In genomic region chr7:30485667-30486066, GRCh38 we compare ENCODE assay signal across 27 cellular contexts.
"Had no signal": no experiment of that assay in that cellular context is flagged by ENCODE, and none has a peak within 500 bp of the region (broad histone marks: within the 10 kb centered on the region; RNA-seq: fewer than 3 reads in every experiment).

No MANE protein-coding gene starts in this region.

- H3K27me3 ChIP-seq: neural progenitor cell, pancreas, stomach, testis, thyroid gland, transverse colon, upper lobe of left lung, vagina had no signal

- H3K9me3 ChIP-seq: left ventricle myocardium inferior, pancreas, prostate gland, stomach, testis, thyroid gland, transverse colon, upper lobe of left lung, vagina had no signal

- H3K4me1 ChIP-seq: neural progenitor cell, pancreas, prostate gland, stomach, testis, thyroid gland, transverse colon, upper lobe of left lung, vagina had no signal

- H3K36me3 ChIP-seq: left ventricle myocardium inferior, neural progenitor cell, pancreas, prostate gland, stomach, thyroid gland, transverse colon, upper lobe of left lung, vagina had no signal

- H3K4me2 ChIP-seq: neural progenitor cell had no signal

- H3K4me3 ChIP-seq: left ventricle myocardium inferior, lung, neural progenitor cell, pancreas, prostate gland, skin epidermis, stomach, testis, thyroid gland, transverse colon, upper lobe of left lung, vagina had no signal

- ATAC-seq: natural killer cell; pancreas; right cardiac atrium; sciatic nerve; stimulated activated naive B cell treated with anti-CD40 and anti-IgM and Interleukin-4, amounts not matched to agents 10 μg/mL and 1 μg/mL and 100 μg/mL, for 72 hours; stimulated activated naive CD8-positive, alpha-beta T cell treated with anti-CD3 and anti-CD28 coated beads, Interleukin-15, Interleukin-2, amounts not matched to agents 100 U/mL and 50 U/mL, for 24 hours had no signal

- H3K27ac ChIP-seq: left ventricle myocardium inferior, neural progenitor cell, pancreas, prostate gland, skin epidermis, stomach, testis, thyroid gland, transverse colon, upper lobe of left lung, vagina had no signal

- H3K9ac ChIP-seq: neural progenitor cell had no signal

- DNase-seq: islet precursor cell; left ventricle myocardium inferior; mesendoderm; naive B cell; natural killer cell; nephron progenitor cell; pancreas; posterior cingulate gyrus; retina; right cardiac atrium; stimulated activated CD4-positive, alpha-beta T cell treated with anti-CD3 and anti-CD28 coated beads, Interleukin-12 subunit alpha, Interleukin-12 subunit beta, amount 100 ng/mL, for 4 hours; stimulated activated CD4-positive, alpha-beta T cell treated with anti-CD3 and anti-CD28 coated beads, Interleukin-15, amount 100 ng/mL, for 24 hours; stimulated activated CD4-positive, alpha-beta T cell treated with anti-CD3 and anti-CD28 coated beads, Interleukin-2, amount 100 ng/mL, for 24 hours; stimulated activated CD4-positive, alpha-beta T cell treated with anti-CD3 and anti-CD28 coated beads, Interleukin-4, amount 100 ng/mL, for 1 hour; stimulated activated naive B cell treated with anti-CD40 and anti-IgM and Interleukin-4, amounts not matched to agents 10 μg/mL and 1 μg/mL and 100 μg/mL, for 72 hours; stimulated activated naive CD8-positive, alpha-beta T cell treated with anti-CD3 and anti-CD28 coated beads, Interleukin-15, Interleukin-2, amounts not matched to agents 100 U/mL and 50 U/mL, for 24 hours; stomach; testis; thyroid gland; transverse colon; upper lobe of left lung had no signal

- FAIRE-seq: pancreas had no signal

- H2AFZ ChIP-seq: neural progenitor cell had no signal
